1 cellular context compared by ENCODE assay signal in the genomic region with DNA sequence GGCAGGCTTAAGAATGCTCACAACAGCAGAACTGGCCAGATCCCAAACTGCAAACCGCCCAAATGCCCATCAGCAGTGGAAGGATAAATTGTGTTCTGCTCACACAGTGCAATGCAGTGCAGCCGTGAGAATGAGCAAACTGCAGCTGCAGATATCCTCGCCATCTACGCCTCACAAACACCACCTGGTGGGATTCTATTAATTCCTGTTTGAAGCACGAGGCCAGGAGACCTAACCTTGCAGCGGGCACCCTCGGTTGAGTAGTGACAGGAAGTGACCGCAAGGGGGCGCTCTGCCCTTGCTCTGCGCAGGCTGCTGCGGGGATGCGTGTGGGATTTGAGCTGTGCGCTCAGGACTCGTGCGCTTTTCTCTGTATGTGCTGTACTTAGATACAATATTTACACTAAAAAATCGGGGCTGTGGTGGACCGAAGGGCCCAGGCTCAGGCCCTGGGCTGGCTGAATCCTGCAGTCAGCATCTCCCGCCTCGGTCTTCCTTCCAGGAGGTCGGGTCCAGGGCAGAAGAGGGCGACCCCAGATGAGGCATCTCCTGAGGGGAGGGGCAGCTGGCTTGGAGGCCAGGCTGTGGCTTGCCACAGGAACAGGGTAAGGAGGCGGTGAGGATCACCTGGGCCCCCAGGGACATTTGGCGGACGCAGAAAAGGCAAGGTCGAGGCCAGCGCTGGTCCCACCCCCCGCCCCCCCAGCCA.
TF ChIP-seq lines count a peak whose summit lies in the region.

No MANE protein-coding gene starts in this region.

TF ChIP-seq in H1, 55 proteins besides CTCF, POLR2A, EP300 and RAD21:
- peak; percentile 90 for TF ChIP-seq E2F6 (IDR thresholded peaks at IDR 0.05)
- TF ChIP-seq GABPA (IDR thresholded peaks at IDR 0.05; ENCODE audit: borderline replicate concordance, insufficient read depth, low read length), result peak; percentile 53; the same call in 1 of the 2 replicates
- no peak for TF ChIP-seq TCF12 (IDR thresholded peaks at IDR 0.05; ENCODE audit: low read depth, low read length)
- TF ChIP-seq POLR2AphosphoS5 (IDR thresholded peaks at IDR 0.05; ENCODE audit: low read depth, low read length), result no peak
- peak; percentile 95 for TF ChIP-seq MAX (IDR thresholded peaks at IDR 0.05)
- TF ChIP-seq SP1 (IDR thresholded peaks at IDR 0.05; ENCODE audit: low read depth, low read length), result no peak
- no peak for TF ChIP-seq CTBP2 (IDR thresholded peaks at IDR 0.05; ENCODE audit: borderline replicate concordance, insufficient read depth, insufficient read length, low read length)
- TF ChIP-seq TAF7 (optimal IDR thresholded peaks at IDR 0.05; ENCODE audit: borderline replicate concordance, low read depth, low read length), result no peak
- no peak for TF ChIP-seq SRF (IDR thresholded peaks at IDR 0.05; ENCODE audit: low read depth, low read length)
- TF ChIP-seq ASH2L (IDR thresholded peaks at IDR 0.05; ENCODE audit: low read length), result no peak
- TF ChIP-seq SIRT6 (IDR thresholded peaks at IDR 0.05; ENCODE audit: low read length), result no peak
- peak; percentile 80 for TF ChIP-seq CREB1 (IDR thresholded peaks at IDR 0.05)
- TF ChIP-seq, protein P1, sequence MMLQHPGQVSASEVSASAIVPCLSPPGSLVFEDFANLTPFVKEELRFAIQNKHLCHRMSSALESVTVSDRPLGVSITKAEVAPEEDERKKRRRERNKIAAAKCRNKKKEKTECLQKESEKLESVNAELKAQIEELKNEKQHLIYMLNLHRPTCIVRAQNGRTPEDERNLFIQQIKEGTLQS (IDR thresholded peaks at IDR 0.05; ENCODE audit: insufficient read depth, low read depth, low read length), result no peak
- TF ChIP-seq ZNF274 (IDR thresholded peaks at IDR 0.05; ENCODE audit: borderline replicate concordance, extremely low read depth, low read length), result no peak
- TF ChIP-seq SIN3A (conservative IDR thresholded peaks at IDR 0.05 in 1 of 2, IDR thresholded peaks at IDR 0.05 in 1 of 2; ENCODE audit: low read depth in 1 of 2, low read length in 2 of 2), result no peak
- 0 out of 2 replicates have a peak, but pooled peaks have one; percentile 50 for TF ChIP-seq YY1 (IDR thresholded peaks at IDR 0.05; ENCODE audit: low read depth, low read length)
